In the genomic region with DNA sequence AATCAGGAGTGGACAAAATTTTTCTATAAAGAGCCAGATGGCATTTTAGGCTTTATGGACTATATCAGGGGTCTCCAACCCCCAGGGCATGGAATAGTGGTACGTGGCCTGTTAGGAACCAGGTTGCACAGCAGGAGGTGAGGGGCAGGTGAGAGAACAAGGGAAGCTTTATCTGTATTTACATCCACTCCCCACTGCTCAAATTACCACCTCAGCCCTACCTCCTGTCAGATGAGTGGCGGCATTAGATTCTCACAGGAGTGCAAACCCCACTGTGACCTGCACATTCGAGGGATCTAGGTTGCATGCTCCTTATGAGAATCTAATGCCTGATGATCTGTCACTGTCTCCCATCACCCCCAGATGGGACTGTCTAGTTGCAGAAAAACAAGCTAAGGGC, we compare ENCODE assay signal across 15 cellular contexts.
"Had no signal": no experiment of that assay in that cellular context is flagged by ENCODE, and none has a peak within 500 bp of the region (broad histone marks: within the 10 kb centered on the region; RNA-seq: fewer than 3 reads in every experiment).

No MANE protein-coding gene starts in this region.

- H3K27me3 ChIP-seq: breast epithelium, hepatocyte, pancreas, tibial artery, uterus had no signal

- H3K27me3 Mint-ChIP-seq: activated CD8-positive, alpha-beta memory T cell treated with anti-CD3 and anti-CD28 coated beads, Interleukin-2, amount 10 ng/mL, durations not matched to agents 7 days and 5 days; activated naive CD8-positive, alpha-beta T cell treated with anti-CD3 and anti-CD28 coated beads, Interleukin-2, amount 10 ng/mL, durations not matched to agents 7 days and 5 days; activated T-cell treated with anti-CD3 and anti-CD28 coated beads, Interleukin-2, amount 50 U/mL, for 24 hours; stimulated activated memory B cell treated with anti-CD40 and anti-IgM and Interleukin-4, amounts not matched to agents 10 μg/mL and 1 μg/mL and 100 μg/mL, for 72 hours had no signal

- H3K27ac Mint-ChIP-seq: activated CD8-positive, alpha-beta memory T cell treated with anti-CD3 and anti-CD28 coated beads, Interleukin-2, amount 10 ng/mL, durations not matched to agents 7 days and 5 days; activated naive CD8-positive, alpha-beta T cell treated with anti-CD3 and anti-CD28 coated beads, Interleukin-2, amount 10 ng/mL, durations not matched to agents 7 days and 5 days; activated T-cell treated with anti-CD3 and anti-CD28 coated beads, Interleukin-2, amount 50 U/mL, for 24 hours; stimulated activated memory B cell treated with anti-CD40 and anti-IgM and Interleukin-4, amounts not matched to agents 10 μg/mL and 1 μg/mL and 100 μg/mL, for 72 hours had no signal

- DNase-seq: activated CD4-positive, alpha-beta T cell treated with anti-CD3 and anti-CD28 coated beads, Interleukin-2, amount 50 U/mL, for 4 hours; activated CD4-positive, CD25-positive, alpha-beta regulatory T cell treated with anti-CD3 and anti-CD28 coated beads, Interleukin-2, amount 50 U/mL, for 72 hours; activated CD8-positive, alpha-beta memory T cell treated with anti-CD3 and anti-CD28 coated beads, Interleukin-2, amount 10 ng/mL, durations not matched to agents 7 days and 5 days; activated naive CD8-positive, alpha-beta T cell treated with anti-CD3 and anti-CD28 coated beads, Interleukin-2, amount 10 ng/mL, durations not matched to agents 7 days and 5 days; activated T-cell treated with anti-CD3 and anti-CD28 coated beads, Interleukin-2, amount 50 U/mL, for 24 hours; aorta; dermis blood vessel endothelial cell; erythroblast; pancreas; tibial artery; uterus had no signal

- H3K4me3 Mint-ChIP-seq: activated CD8-positive, alpha-beta memory T cell treated with anti-CD3 and anti-CD28 coated beads, Interleukin-2, amount 10 ng/mL, durations not matched to agents 7 days and 5 days; activated naive CD8-positive, alpha-beta T cell treated with anti-CD3 and anti-CD28 coated beads, Interleukin-2, amount 10 ng/mL, durations not matched to agents 7 days and 5 days; activated T-cell treated with anti-CD3 and anti-CD28 coated beads, Interleukin-2, amount 50 U/mL, for 24 hours; stimulated activated memory B cell treated with anti-CD40 and anti-IgM and Interleukin-4, amounts not matched to agents 10 μg/mL and 1 μg/mL and 100 μg/mL, for 72 hours had no signal

- H3K36me3 ChIP-seq: breast epithelium, pancreas, uterus had no signal

- H3K27ac ChIP-seq: breast epithelium, hepatocyte, pancreas, skin epidermis, tibial artery, uterus had no signal

- H3K9me3 ChIP-seq: breast epithelium, pancreas, tibial artery, uterus had no signal

- ATAC-seq: activated CD8-positive, alpha-beta memory T cell treated with anti-CD3 and anti-CD28 coated beads, Interleukin-2, amount 10 ng/mL, durations not matched to agents 7 days and 5 days; pancreas; stimulated activated memory B cell treated with anti-CD40 and anti-IgM and Interleukin-4, amounts not matched to agents 10 μg/mL and 1 μg/mL and 100 μg/mL, for 72 hours had no signal

- H3K4me3 ChIP-seq: breast epithelium, hepatocyte, pancreas, skin epidermis, tibial artery, uterus had no signal

- H3K9me3 Mint-ChIP-seq: activated naive CD8-positive, alpha-beta T cell treated with anti-CD3 and anti-CD28 coated beads, Interleukin-2, amount 10 ng/mL, durations not matched to agents 7 days and 5 days; activated T-cell treated with anti-CD3 and anti-CD28 coated beads, Interleukin-2, amount 50 U/mL, for 24 hours; stimulated activated memory B cell treated with anti-CD40 and anti-IgM and Interleukin-4, amounts not matched to agents 10 μg/mL and 1 μg/mL and 100 μg/mL, for 72 hours had no signal

- H3K4me1 ChIP-seq: breast epithelium, pancreas, tibial artery, uterus had no signal
